ENCODE assay signal across 5 cellular contexts in the genomic region with DNA sequence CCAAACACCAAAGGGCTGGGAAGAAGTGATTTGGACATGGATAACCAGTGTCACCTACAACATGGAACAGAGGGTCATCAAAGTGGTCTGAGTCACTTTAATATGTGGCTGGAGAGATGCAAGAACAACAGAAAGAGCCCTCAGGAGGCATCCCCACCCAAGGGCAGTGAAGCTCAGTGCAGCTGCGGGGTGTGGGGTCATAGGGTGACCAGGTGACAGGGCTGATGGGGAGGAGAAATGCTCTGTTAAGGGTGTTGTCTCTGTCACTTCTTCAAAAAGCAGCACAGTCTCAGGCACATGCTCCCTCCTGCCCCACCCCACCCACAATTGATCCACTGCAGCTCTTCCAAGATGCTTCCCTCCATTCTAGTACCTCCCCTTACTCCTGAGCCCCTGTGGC.
"Had no signal": no experiment of that assay in that cellular context is flagged by ENCODE, and none has a peak within 500 bp of the region (broad histone marks: within the 10 kb centered on the region; RNA-seq: fewer than 3 reads in every experiment).

No MANE protein-coding gene starts in this region.

- H3K27ac Mint-ChIP-seq: GM23338, H9 had no signal

- DNase-seq: H9, HCEC 1CT, IMR-90 had no signal

- H3K4me3 ChIP-seq: GM23338, K562 had no signal

- H3K4me3 Mint-ChIP-seq: GM23338, H9 had no signal

- ATAC-seq: GM23338, K562 had no signal

- H3K4me1 Mint-ChIP-seq: GM23338, H9 had no signal
